In genomic region chr1:11478571-11479374, GRCh38 we compare ENCODE assay signal across 9 cellular contexts. TPM values are rescaled to one million over a fixed set of nuclear protein-coding genes. Genes with fewer than 3 reads are reported as not detected.
DNase-seq lines count a peak whose midpoint lies in the region; ATAC-seq and TF ChIP-seq lines count a peak whose summit lies in the region.
"Had no signal": no experiment of that assay in that cellular context is flagged by ENCODE, and none has a peak within 500 bp of the region (broad histone marks: within the 10 kb centered on the region; RNA-seq: fewer than 3 reads in every experiment).

Gene DISP3 (plus strand): TSS chr1:11479155. CDS start chr1:11500993, 21,838 bp downstream.

- intact Hi-C loops in Right ventricle myocardium superior (cut with DNase I): loop anchor here (10.0 kb wide), 1 partner anchor 166 kb away; no protein-coding TSS in a partner anchor
- intact Hi-C loops in posterior vena cava (cut with DNase I): no loop called here

- peaks cover 0 to 23% (median 11%) of the 10 kb centered on the region in 4 donors for H3K27me3 ChIP-seq in upper lobe of left lung

- no peaks in the 10 kb centered on the region for H3K9me3 Mint-ChIP-seq in activated naive CD4-positive, alpha-beta T cell treated with anti-CD3 and anti-CD28 coated beads, Interleukin-2, amount 50 U/mL, for 24 hours

- DNase-seq in DMS114 treated with DMSO at 0.1 percent for 48 hours (lab: John Stamatoyannopoulos, UW; ENCODE audit: unreplicated experiment): peak; percentile 65
- DNase-seq in LoVo (ENCODE audit: low spot score): peak; percentile 84
- DNase-seq in SK-N-DZ (ENCODE audit: low spot score): peak; percentile 85
- peak; percentile 65 for DNase-seq in Right ventricle myocardium superior
- DNase-seq in posterior vena cava (ENCODE audit: low spot score): peak; percentile 85
- DNase-seq in upper lobe of left lung: peak; percentile 31 to 91

- H3K27ac Mint-ChIP-seq in activated naive CD4-positive, alpha-beta T cell treated with anti-CD3 and anti-CD28 coated beads, Interleukin-2, amount 50 U/mL, for 24 hours: no peak within 1 kb of the TSS

- H3K4me3 Mint-ChIP-seq in activated naive CD4-positive, alpha-beta T cell treated with anti-CD3 and anti-CD28 coated beads, Interleukin-2, amount 50 U/mL, for 24 hours: peak within 1 kb of the TSS; percentile 84

- WGBS in upper lobe of left lung, 2 donors: 2 to 3% methylated on average over 12 to 41 of the region's 96 CpGs

- peak; percentile 39 to 84 (median 59) for TF ChIP-seq CTCF in upper lobe of left lung (IDR thresholded peaks at IDR 0.05)

- peaks cover 12 to 20% (median 18%) of the 10 kb centered on the region in 4 donors for H3K4me1 ChIP-seq in upper lobe of left lung

- H3K36me3 ChIP-seq in upper lobe of left lung: no peaks in the 10 kb centered on the region
- H3K36me3 ChIP-seq: neutrophil had no signal

- H3K27me3 Mint-ChIP-seq in activated naive CD4-positive, alpha-beta T cell treated with anti-CD3 and anti-CD28 coated beads, Interleukin-2, amount 50 U/mL, for 24 hours: peaks cover 18% of the 10 kb centered on the region

- ATAC-seq in GM21619 (IDR thresholded peaks at IDR 0.05; ENCODE audit: unreplicated experiment) (peak; percentile 63), Right ventricle myocardium superior (ENCODE audit: poor library complexity) (peak; percentile 75), upper lobe of left lung (ENCODE audit: low FRiP score in 2 of 2) (peak; percentile 35 to 78)

- H3K27ac ChIP-seq in upper lobe of left lung: no peak within 1 kb of the TSS
- H3K27ac ChIP-seq: neutrophil had no signal

- no peaks in the 10 kb centered on the region for H3K9me3 ChIP-seq in upper lobe of left lung
- H3K9me3 ChIP-seq: neutrophil had no signal

- no peak for TF ChIP-seq EP300 in upper lobe of left lung (IDR thresholded peaks at IDR 0.05)

- H3K4me1 Mint-ChIP-seq in activated naive CD4-positive, alpha-beta T cell treated with anti-CD3 and anti-CD28 coated beads, Interleukin-2, amount 50 U/mL, for 24 hours: peaks cover 10% of the 10 kb centered on the region

- H3K36me3 Mint-ChIP-seq in activated naive CD4-positive, alpha-beta T cell treated with anti-CD3 and anti-CD28 coated beads, Interleukin-2, amount 50 U/mL, for 24 hours: peaks cover 1% of the 10 kb centered on the region

- peak within 1 kb of the TSS; percentile 39 to 70 (median 51) for H3K4me3 ChIP-seq in upper lobe of left lung

- TF ChIP-seq POLR2A in upper lobe of left lung (IDR thresholded peaks at IDR 0.05): no peak

RNA-seq across cellular contexts. Expression of gene DISP3, which starts in this region (rescaled TPM):
- 3.8 and 4.5 TPM in 2 replicates for polyA plus RNA-seq in SK-N-DZ (2014; cell fraction: cytosol; rRNA removed)
- polyA plus RNA-seq in SK-N-DZ (2014; cell fraction: nucleus; rRNA removed): 17.6 and 18.9 TPM in 2 replicates
- total RNA-seq in Right ventricle myocardium superior (not detected), posterior vena cava (not detected), upper lobe of left lung (under 1 TPM in 3 of 6 donors, not detected in 3; 0.07 to 0.79 (median 0.09) TPM)

Comparison
In these comparisons a context has a peak if more than half of its experiments do, and no peak if none do; other contexts are left out.
1. Peak in DNase-seq and ATAC-seq in Right ventricle myocardium superior; RNA of the gene not detected or under 1 TPM.
2. Peak in DNase-seq in posterior vena cava; RNA of the gene not detected or under 1 TPM.
3. Peak in DNase-seq, ATAC-seq and H3K4me3 ChIP-seq in upper lobe of left lung; RNA of the gene not detected or under 1 TPM.